In genomic region chr13:25967144-25967543, GRCh38 we compare ENCODE assay signal across 27 cellular contexts.
"Had no signal": no experiment of that assay in that cellular context is flagged by ENCODE, and none has a peak within 500 bp of the region (broad histone marks: within the 10 kb centered on the region; RNA-seq: fewer than 3 reads in every experiment).

No MANE protein-coding gene starts in this region.

- H3K4me1 ChIP-seq: colonic mucosa, esophagus squamous epithelium, heart right ventricle, left lung, lower lobe of right lung had no signal

- H3K27me3 ChIP-seq: colonic mucosa, esophagus squamous epithelium, gastrocnemius medialis, left lung had no signal

- H3K4me1 Mint-ChIP-seq: memory B cell had no signal

- H3K27ac Mint-ChIP-seq: dendritic cell treated with granulocyte-macrophage colony-stimulating factor and Interleukin-4, amounts not matched to agents 40 ng/mL and 50 ng/mL, for 4 days; effector memory CD8-positive, alpha-beta T cell; endodermal cell; memory B cell had no signal

- H3K36me3 ChIP-seq: colonic mucosa, esophagus squamous epithelium, gastrocnemius medialis, heart right ventricle, left lung, lower lobe of right lung had no signal

- H3K9me3 Mint-ChIP-seq: dendritic cell treated with granulocyte-macrophage colony-stimulating factor and Interleukin-4, amounts not matched to agents 40 ng/mL and 50 ng/mL, for 4 days; effector memory CD8-positive, alpha-beta T cell; endodermal cell; memory B cell; naive thymus-derived CD4-positive, alpha-beta T cell had no signal

- H3K27me3 Mint-ChIP-seq: dendritic cell treated with granulocyte-macrophage colony-stimulating factor and Interleukin-4, amounts not matched to agents 40 ng/mL and 50 ng/mL, for 4 days; effector memory CD8-positive, alpha-beta T cell; naive thymus-derived CD4-positive, alpha-beta T cell had no signal

- FAIRE-seq: endometrium, islet of Langerhans, keratinocyte had no signal

- DNase-seq: colonic mucosa; cortex of kidney; effector CD8-positive, alpha-beta T cell; effector memory CD8-positive, alpha-beta T cell; endodermal cell; erythroblast; esophagus squamous epithelium; foreskin fibroblast; foreskin melanocyte; gastrocnemius medialis; glutamatergic neuron; head of caudate nucleus; heart right ventricle; hippocampal formation; left cardiac atrium; left lung; left ventricle myocardium superior; lower lobe of right lung; mesendoderm; midbrain; naive thymus-derived CD4-positive, alpha-beta T cell had no signal

- H3K27ac ChIP-seq: colonic mucosa, epithelial cell of prostate, esophagus squamous epithelium, gastrocnemius medialis, heart right ventricle, left lung, lower lobe of right lung had no signal

- H3K36me3 Mint-ChIP-seq: memory B cell; naive thymus-derived CD4-positive, alpha-beta T cell had no signal

- H3K9me3 ChIP-seq: colonic mucosa, esophagus squamous epithelium, gastrocnemius medialis, heart right ventricle, left lung, lower lobe of right lung had no signal

- H3K4me3 ChIP-seq: colonic mucosa, esophagus squamous epithelium, gastrocnemius medialis, heart right ventricle, left lung, lower lobe of right lung had no signal

- H3K4me3 Mint-ChIP-seq: dendritic cell treated with granulocyte-macrophage colony-stimulating factor and Interleukin-4, amounts not matched to agents 40 ng/mL and 50 ng/mL, for 4 days; effector memory CD8-positive, alpha-beta T cell; endodermal cell; memory B cell; naive thymus-derived CD4-positive, alpha-beta T cell had no signal
